ENCODE assay signal across 8 cellular contexts in the genomic region with DNA sequence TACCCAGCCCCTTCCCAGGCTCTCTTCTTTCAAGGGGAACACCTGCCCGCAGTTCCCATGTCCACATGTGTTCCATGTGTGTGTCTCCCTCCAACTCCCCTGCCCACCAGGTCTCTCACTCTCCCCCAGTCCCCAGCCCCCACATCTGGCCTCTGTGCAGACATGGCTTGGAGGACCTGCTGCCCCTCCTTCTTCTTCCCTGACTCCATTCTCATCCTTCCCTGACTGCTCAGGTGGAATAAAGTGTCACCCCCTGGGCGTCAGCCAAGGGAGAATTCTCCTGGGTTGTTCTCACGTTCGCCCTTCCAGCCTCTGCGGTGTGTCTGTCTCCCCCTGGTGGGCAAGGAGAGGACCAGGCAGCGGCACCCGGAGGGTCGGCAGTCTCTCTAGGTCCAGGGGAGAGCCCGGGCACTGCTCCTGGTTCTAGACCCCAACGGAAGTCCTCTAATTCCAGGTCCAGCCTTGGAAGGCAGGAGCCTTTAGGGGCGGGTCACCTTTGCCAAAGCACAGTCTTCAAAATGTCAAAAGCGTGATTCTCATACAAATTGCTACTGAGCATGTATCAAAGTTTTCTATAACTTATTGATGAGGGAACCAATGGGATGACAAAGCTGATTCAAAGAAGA. TPM values are rescaled to one million over a fixed set of nuclear protein-coding genes. Genes with fewer than 3 reads are reported as not detected.
A peak's percentile ranks its signal among the peaks of the same experiment; 100 is the strongest.
DNase-seq lines count a peak whose midpoint lies in the region; ATAC-seq, FAIRE-seq and TF ChIP-seq lines count a peak whose summit lies in the region.

No MANE protein-coding gene starts in this region.

- H4K20me1 ChIP-seq in IMR-90 (ENCODE audit: insufficient read depth, low read length): no peaks in the 10 kb centered on the region

- H3K79me1 ChIP-seq in IMR-90 (ENCODE audit: low read depth in 1 of 2, low read length in 2 of 2): no peaks in the 10 kb centered on the region

- DNase-seq in DMS79 (lab: John Stamatoyannopoulos, UW) (peak; percentile 89), IMR-90 (peak; percentile 59), RCC 7860 (ENCODE audit: low spot score) (peak; percentile 40), fibroblast of villous mesenchyme (ENCODE audit: low read depth) (peak; percentile 59), psoas muscle (no peak)
- DNase-seq in activated T-cell treated with anti-CD3 and anti-CD28 coated beads, Interleukin-2, amount 50 U/mL, for 48 hours: peak; percentile 83 to 85

- ATAC-seq in IMR-90 (ENCODE audit: low read depth) (peak; percentile 90), psoas muscle (peak in 2 of 4 donors; percentile 46 to 53), HG02885 (IDR thresholded peaks at IDR 0.05; ENCODE audit: poor library complexity, unreplicated experiment) (no peak), GM21360 (IDR thresholded peaks at IDR 0.05; ENCODE audit: unreplicated experiment) (no peak)

- H3K9me3 ChIP-seq in IMR-90 (ENCODE audit: control insufficient read depth, insufficient read depth, low read length) (no peaks in the 10 kb centered on the region), psoas muscle (no peaks in the 10 kb centered on the region)

- H3K27ac ChIP-seq in IMR-90 (ENCODE audit: insufficient read depth, low read length): no peak overlapping the region
- H3K27ac ChIP-seq in psoas muscle: no peak overlapping the region

- no TSS peak for BruUV-seq in IMR-90 (replicated peaks; lab: Mats Ljungman, UMichigan)

- no peak overlapping the region for H2BK20ac ChIP-seq in IMR-90 (ENCODE audit: low read depth, low read length)

- in situ Hi-C loops in IMR-90 (cut with MboI; ENCODE audit: low sequenced_read_pairs): no loop called here

- intact Hi-C loops in IMR-90 (cut with micrococcal nuclease): loop anchor here (1.0 kb wide), 1 partner anchor 55 kb away; no protein-coding TSS in a partner anchor
- intact Hi-C loops in psoas muscle (cut with DNase I): loop anchor here in 1 of 2 donors (5.0 kb wide), 1 partner anchor 51 kb away; a partner anchor contains a TSS

- H4K91ac ChIP-seq in IMR-90 (ENCODE audit: insufficient read depth, low read depth, low read length): no peak overlapping the region

- CTCF ChIA-PET in IMR-90 (lab: Yijun Ruan, JAX): interaction anchor here (0.9 to 1.3 kb wide), 3 partner anchors 9 to 128 kb away, joined by 3 to 4 read pairs (median 4); no protein-coding TSS in a partner anchor

- H2AK9ac ChIP-seq in IMR-90 (replicated peaks; ENCODE audit: low read depth, low read length, poor library complexity): no peak overlapping the region

- 10% methylated on average over 5 of the region's 12 CpGs; no CpG with 5 or more reads in 1 of the 2 experiments for WGBS in IMR-90 (ENCODE audit: extremely low coverage in 2 of 2, insufficient read length in 1 of 2), 2 experiments
- 9 to 10% (median 9%) methylated on average over 12 of the region's 12 CpGs for WGBS in psoas muscle, 3 donors

- H3K4me1 ChIP-seq in IMR-90 (ENCODE audit: control insufficient read depth, insufficient read depth, low read length) (no peaks in the 10 kb centered on the region), psoas muscle (no peaks in the 10 kb centered on the region)

- H3K9me1 ChIP-seq in IMR-90 (ENCODE audit: insufficient read depth, low read length): peaks cover 2% of the 10 kb centered on the region; the same call in 1 of the 2 replicates

- no peak overlapping the region for H3K56ac ChIP-seq in IMR-90 (ENCODE audit: extremely low read depth, insufficient read depth, low read length)

- H4K5ac ChIP-seq in IMR-90 (ENCODE audit: low read depth, low read length): no peak overlapping the region

- FAIRE-seq in RCC 7860 (lab: Jason Lieb, UNC): no peak

- H3K4me3 ChIP-seq in IMR-90 (ENCODE audit: insufficient read depth, low read depth, low read length): no peak overlapping the region
- no peak overlapping the region for H3K4me3 ChIP-seq in fibroblast of villous mesenchyme (ENCODE audit: low read depth, low read length)
- H3K4me3 ChIP-seq in psoas muscle: no peak overlapping the region

- no peak overlapping the region for H2BK15ac ChIP-seq in IMR-90 (ENCODE audit: low read depth, low read length)

- dilution Hi-C loops in IMR-90 (cut with HindIII; ENCODE audit: low sequenced_read_pairs, unreplicated experiment): no loop called here

- H3K27me3 ChIP-seq in IMR-90 (ENCODE audit: control insufficient read depth, insufficient read depth, low read length) (peaks cover 26% of the 10 kb centered on the region), psoas muscle (ENCODE audit: insufficient read depth in 3 of 3, low read length in 2 of 3) (peaks cover 0 to 42% (median 2%) of the 10 kb centered on the region in 3 donors)

- H2AFZ ChIP-seq in IMR-90 (replicated peaks; ENCODE audit: low read length, poor library complexity): peak overlapping the region; percentile 76

- POLR2A ChIA-PET in IMR-90 (lab: Charles Lee; ENCODE audit: unreplicated experiment): no interaction called here

- no peak overlapping the region for H3K23ac ChIP-seq in IMR-90 (ENCODE audit: low read depth, low read length)

- no peak overlapping the region for H3K4ac ChIP-seq in IMR-90 (ENCODE audit: low read depth, low read length)

- no peaks in the 10 kb centered on the region for H3K36me3 ChIP-seq in IMR-90 (ENCODE audit: control insufficient read depth, insufficient read depth, low read length)
- no peaks in the 10 kb centered on the region for H3K36me3 ChIP-seq in psoas muscle (ENCODE audit: insufficient read depth in 1 of 2, low read depth in 1 of 2)

- H3K9ac ChIP-seq in IMR-90 (ENCODE audit: low read depth, low read length): no peak overlapping the region

- H4K8ac ChIP-seq in IMR-90 (ENCODE audit: low read depth in 2 of 2, low read length in 2 of 2): no peak overlapping the region

- TF ChIP-seq POLR2A in IMR-90 (IDR thresholded peaks at IDR 0.05; ENCODE audit: low read depth, low read length): no peak

- H3K4me2 ChIP-seq in IMR-90 (ENCODE audit: low read depth, low read length): no peak overlapping the region

- TF ChIP-seq CTCF in IMR-90 (conservative IDR thresholded peaks at IDR 0.05; ENCODE audit: low read depth, low read length) (peak; percentile 75), fibroblast of villous mesenchyme (IDR thresholded peaks at IDR 0.05; ENCODE audit: insufficient read depth, low read depth, low read length) (peak; percentile 94), psoas muscle (IDR thresholded peaks at IDR 0.05) (peak; percentile 51)

- no peak overlapping the region for H2AK5ac ChIP-seq in IMR-90 (ENCODE audit: low read depth, low read length)

- TF ChIP-seq RAD21 in IMR-90 (IDR thresholded peaks at IDR 0.05; ENCODE audit: low read length): peak; percentile 58

- no peak overlapping the region for H3K18ac ChIP-seq in IMR-90 (ENCODE audit: low read depth, low read length)

- no peak overlapping the region for H2BK5ac ChIP-seq in IMR-90 (ENCODE audit: low read depth, low read length, poor library complexity, severe bottlenecking)

- H2BK120ac ChIP-seq in IMR-90 (ENCODE audit: low read depth, low read length): no peak overlapping the region

- no peak overlapping the region for H3K14ac ChIP-seq in IMR-90 (replicated peaks; ENCODE audit: low read depth, low read length)

TF ChIP-seq in IMR-90, 13 proteins besides CTCF, POLR2A, EP300 and RAD21:
- TF ChIP-seq CHD1 (IDR thresholded peaks at IDR 0.05; ENCODE audit: low read depth, low read length) (no peak), SMC3 (IDR thresholded peaks at IDR 0.05; ENCODE audit: low read depth, low read length) (peak; percentile 61)

RNA-seq across cellular contexts. Expression of a gene that starts 50.5 kb away (rescaled TPM):
- total RNA-seq in IMR-90 (2012; rRNA removed): under 0.01 and 0.18 TPM in 2 replicates
- polyA plus RNA-seq in IMR-90 (2012; rRNA removed): 1.0 and 1.1 TPM in 2 replicates
- polyA plus RNA-seq in IMR-90 (2012; cell fraction: cytosol; rRNA removed): 0.50 and 1.1 TPM in 2 replicates
- 5.7 and 8.7 TPM in 2 replicates for polyA plus RNA-seq in IMR-90 (2012; cell fraction: nucleus; rRNA removed; ENCODE audit: low replicate concordance)
- 2.6 and 3.5 TPM in 2 replicates for total RNA-seq in fibroblast of villous mesenchyme
- 1 to 10 TPM; 1.2 to 1.9 (median 1.5) TPM for total RNA-seq in psoas muscle
- under 1 TPM; 0.42 to 0.87 (median 0.52) TPM for polyA plus RNA-seq in psoas muscle

RNA-seq across cellular contexts. Expression of a gene that starts 57.4 kb away (rescaled TPM):
- total RNA-seq in IMR-90 (2012; rRNA removed) (0.83 and 1.1 TPM in 2 replicates), fibroblast of villous mesenchyme (7.4 and 10.8 TPM in 2 replicates), psoas muscle (1 to 10 TPM in 1 of 4 donors, under 1 TPM in 3; 0.27 to 1.3 (median 0.53) TPM)
- polyA plus RNA-seq in IMR-90 (2012; rRNA removed) (4.5 and 4.6 TPM in 2 replicates), psoas muscle (1 to 10 TPM in 1 of 3 donors, under 1 TPM in 2; 0.30 to 1.1 (median 0.34) TPM)
- polyA plus RNA-seq in IMR-90 (2012; cell fraction: cytosol; rRNA removed): 3.9 and 6.8 TPM in 2 replicates
- polyA plus RNA-seq in IMR-90 (2012; cell fraction: nucleus; rRNA removed; ENCODE audit: low replicate concordance): 18.1 and 27.9 TPM in 2 replicates

Comparison
In these comparisons a context has a peak if more than half of its experiments do, and no peak if none do; other contexts are left out.
1. DNase-seq: peak in DMS79 (single experiment), IMR-90 (single experiment), RCC 7860 (single experiment), activated T-cell treated with anti-CD3 and anti-CD28 coated beads, Interleukin-2, amount 50 U/mL, for 48 hours (2 of 2) and fibroblast of villous mesenchyme (single experiment); none in psoas muscle (0 of 2).
2. Peak in every context shown above with its lines, with median percentiles within 50 percentile points of each other: CTCF ChIP-seq.